Comparison of ENCODE assay signal across 14 cellular contexts in genomic region chr15:62928996-62929350, GRCh38.
DNase-seq lines count a peak whose midpoint lies in the region; ATAC-seq, FAIRE-seq and TF ChIP-seq lines count a peak whose summit lies in the region.
"Had no signal": no experiment of that assay in that cellular context is flagged by ENCODE, and none has a peak within 500 bp of the region (broad histone marks: within the 10 kb centered on the region; RNA-seq: fewer than 3 reads in every experiment).

No MANE protein-coding gene starts in this region.

- no peaks in the 10 kb centered on the region for H3K79me2 ChIP-seq in astrocyte (ENCODE audit: insufficient read depth, low read length)

- POLR2A ChIA-PET in WTC11 (lab: Charles Lee) = no interaction called here

- no peaks in the 10 kb centered on the region for H3K9me3 ChIP-seq in left ventricle myocardium inferior (replicated peaks)
- H3K9me3 ChIP-seq in astrocyte (ENCODE audit: insufficient read depth, low read depth, low read length) = no peaks in the 10 kb centered on the region
- H3K9me3 ChIP-seq in right cardiac atrium (ENCODE audit: control insufficient read depth, low read length) = no peaks in the 10 kb centered on the region
- H3K9me3 ChIP-seq in tibial artery = no peaks in the 10 kb centered on the region

- H3K36me3 Mint-ChIP-seq in astrocyte (ENCODE audit: low read depth, unreplicated experiment) (peaks cover 2% of the 10 kb centered on the region), WTC11 (no peaks in the 10 kb centered on the region)
- H3K36me3 Mint-ChIP-seq: activated naive CD4-positive, alpha-beta T cell treated with anti-CD3 and anti-CD28 coated beads, Interleukin-2, amount 10 ng/mL, durations not matched to agents 7 days and 5 days; immature natural killer cell; stimulated activated naive B cell treated with anti-CD40 and anti-IgM and Interleukin-4, amounts not matched to agents 10 μg/mL and 1 μg/mL and 100 μg/mL, for 72 hours had no signal

- no peaks in the 10 kb centered on the region for H4K20me1 ChIP-seq in astrocyte (ENCODE audit: insufficient read depth, low read length)

- no peaks in the 10 kb centered on the region for H3K27me3 ChIP-seq in left ventricle myocardium inferior (ENCODE audit: low read depth)
- H3K27me3 ChIP-seq in astrocyte (ENCODE audit: insufficient read depth, low read length) = no peaks in the 10 kb centered on the region
- H3K27me3 ChIP-seq in right cardiac atrium (ENCODE audit: control insufficient read depth, insufficient read depth) = no peaks in the 10 kb centered on the region
- H3K27me3 ChIP-seq in tibial artery = no peaks in the 10 kb centered on the region

- FAIRE-seq in astrocyte (lab: Jason Lieb, UNC) = no peak

- TF ChIP-seq CTCF in left ventricle myocardium inferior (IDR thresholded peaks at IDR 0.05; ENCODE audit: borderline replicate concordance) = no peak
- no peak for TF ChIP-seq CTCF in astrocyte (IDR thresholded peaks at IDR 0.05; ENCODE audit: insufficient read depth, low read depth, low read length)
- TF ChIP-seq CTCF in tibial artery (IDR thresholded peaks at IDR 0.05) = no peak
- TF ChIP-seq CTCF in WTC11 (IDR thresholded peaks at IDR 0.05) = no peak

- DNase-seq in left ventricle myocardium inferior (no peak), Right ventricle myocardium superior (no peak), astrocyte (ENCODE audit: low read depth) (no peak), right cardiac atrium (no peak), tibial artery (no peak), globus pallidus (ENCODE audit: low spot score) (no peak), WTC11 (ENCODE audit: low spot score) (no peak)
- DNase-seq: activated CD4-positive, alpha-beta T cell treated with anti-CD3 and anti-CD28 coated beads, Interleukin-2, amount 50 U/mL, for 4 hours; activated naive CD4-positive, alpha-beta T cell treated with anti-CD3 and anti-CD28 coated beads, Interleukin-2, amount 10 ng/mL, durations not matched to agents 7 days and 5 days; immature natural killer cell; NCI-H510A treated with DMSO at 0.1 percent for 48 hours; stimulated activated naive B cell treated with anti-CD40 and anti-IgM and Interleukin-4, amounts not matched to agents 10 μg/mL and 1 μg/mL and 100 μg/mL, for 72 hours; T-helper 1 cell had no signal

- peak overlapping the region; percentile 58 for H3K27ac ChIP-seq in left ventricle myocardium inferior (replicated peaks)
- peak overlapping the region; percentile 97 for H3K27ac ChIP-seq in astrocyte (ENCODE audit: low read depth, low read length)
- H3K27ac ChIP-seq in right cardiac atrium (ENCODE audit: low read length) = peak overlapping the region; percentile 17
- H3K27ac ChIP-seq in tibial artery = peak overlapping the region; percentile 49 to 67

- no peak overlapping the region for H2AFZ ChIP-seq in astrocyte (ENCODE audit: low read depth, low read length)

- H3K27me3 Mint-ChIP-seq in astrocyte (ENCODE audit: low read depth, unreplicated experiment) (no peaks in the 10 kb centered on the region), WTC11 (ENCODE audit: low read depth) (no peaks in the 10 kb centered on the region)

- H3K4me3 ChIP-seq in left ventricle myocardium inferior (no peak overlapping the region), astrocyte (ENCODE audit: insufficient read depth, low read depth, low read length) (no peak overlapping the region), right cardiac atrium (ENCODE audit: low read length) (no peak overlapping the region), tibial artery (no peak overlapping the region)

- H3K27ac Mint-ChIP-seq in astrocyte (ENCODE audit: unreplicated experiment) (peak overlapping the region; percentile 96), WTC11 (no peak overlapping the region)
- H3K27ac Mint-ChIP-seq: activated naive CD4-positive, alpha-beta T cell treated with anti-CD3 and anti-CD28 coated beads, Interleukin-2, amount 10 ng/mL, durations not matched to agents 7 days and 5 days; immature natural killer cell; stimulated activated naive B cell treated with anti-CD40 and anti-IgM and Interleukin-4, amounts not matched to agents 10 μg/mL and 1 μg/mL and 100 μg/mL, for 72 hours had no signal

- no peaks in the 10 kb centered on the region for H3K36me3 ChIP-seq in left ventricle myocardium inferior
- H3K36me3 ChIP-seq in astrocyte (ENCODE audit: insufficient read depth, low read length) = no peaks in the 10 kb centered on the region
- no peaks in the 10 kb centered on the region for H3K36me3 ChIP-seq in tibial artery

- no peaks in the 10 kb centered on the region for H3K9me3 Mint-ChIP-seq in astrocyte (ENCODE audit: unreplicated experiment)
- no peaks in the 10 kb centered on the region for H3K9me3 Mint-ChIP-seq in WTC11
- H3K9me3 Mint-ChIP-seq: activated naive CD4-positive, alpha-beta T cell treated with anti-CD3 and anti-CD28 coated beads, Interleukin-2, amount 10 ng/mL, durations not matched to agents 7 days and 5 days; immature natural killer cell; stimulated activated naive B cell treated with anti-CD40 and anti-IgM and Interleukin-4, amounts not matched to agents 10 μg/mL and 1 μg/mL and 100 μg/mL, for 72 hours had no signal

- ATAC-seq in Right ventricle myocardium superior (ENCODE audit: poor library complexity) = no peak
- no peak for ATAC-seq in right cardiac atrium
- no peak for ATAC-seq in WTC11
- no peak for ATAC-seq in HG03175 (IDR thresholded peaks at IDR 0.05; ENCODE audit: unreplicated experiment)
- ATAC-seq: stimulated activated naive B cell treated with anti-CD40 and anti-IgM and Interleukin-4, amounts not matched to agents 10 μg/mL and 1 μg/mL and 100 μg/mL, for 72 hours had no signal

- CTCF ChIA-PET in WTC11 (lab: Charles Lee) = no interaction called here

- peak overlapping the region; percentile 78 for H3K4me2 ChIP-seq in astrocyte (ENCODE audit: low read length)

- H3K9ac ChIP-seq in astrocyte (ENCODE audit: low read length) = peak overlapping the region; percentile 79

- H3K4me1 Mint-ChIP-seq in astrocyte (ENCODE audit: low read depth, unreplicated experiment) (peaks cover 52% of the 10 kb centered on the region), WTC11 (no peaks in the 10 kb centered on the region)
- H3K4me1 Mint-ChIP-seq: activated naive CD4-positive, alpha-beta T cell treated with anti-CD3 and anti-CD28 coated beads, Interleukin-2, amount 10 ng/mL, durations not matched to agents 7 days and 5 days; immature natural killer cell; stimulated activated naive B cell treated with anti-CD40 and anti-IgM and Interleukin-4, amounts not matched to agents 10 μg/mL and 1 μg/mL and 100 μg/mL, for 72 hours had no signal

- H3K4me3 Mint-ChIP-seq in astrocyte (ENCODE audit: unreplicated experiment) (peak overlapping the region; percentile 17), WTC11 (no peak overlapping the region)
- H3K4me3 Mint-ChIP-seq: activated naive CD4-positive, alpha-beta T cell treated with anti-CD3 and anti-CD28 coated beads, Interleukin-2, amount 10 ng/mL, durations not matched to agents 7 days and 5 days; immature natural killer cell; stimulated activated naive B cell treated with anti-CD40 and anti-IgM and Interleukin-4, amounts not matched to agents 10 μg/mL and 1 μg/mL and 100 μg/mL, for 72 hours had no signal

- H3K4me1 ChIP-seq in left ventricle myocardium inferior (peaks cover 27% of the 10 kb centered on the region), astrocyte (ENCODE audit: insufficient read depth, low read length) (peaks cover 45% of the 10 kb centered on the region), right cardiac atrium (ENCODE audit: control insufficient read depth, insufficient read depth, low read length) (peaks cover 6% of the 10 kb centered on the region), tibial artery (peaks cover 0 to 42% (median 22%) of the 10 kb centered on the region in 4 donors)

- intact Hi-C loops in left ventricle myocardium inferior (cut with micrococcal nuclease) = no loop called here
- intact Hi-C loops in Right ventricle myocardium superior (cut with DNase I) = no loop called here
- intact Hi-C loops in right cardiac atrium (cut with DNase I) = no loop called here
- intact Hi-C loops in tibial artery (cut with DNase I; ENCODE audit: low total_unique reads) = no loop called here

TF ChIP-seq in WTC11, 78 proteins besides CTCF, POLR2A, EP300 and RAD21 (continues in another document):
- no peak for TF ChIP-seq JAZF1 (CRISPR knock-in tag; IDR thresholded peaks at IDR 0.05)
- no peak for TF ChIP-seq STAT6 (CRISPR knock-in tag; conservative IDR thresholded peaks at IDR 0.05; ENCODE audit: low read depth)
- TF ChIP-seq ZNF512 (CRISPR knock-in tag; IDR thresholded peaks at IDR 0.05; ENCODE audit: borderline replicate concordance) = no peak
- no peak for TF ChIP-seq HMGA2 (CRISPR knock-in tag; IDR thresholded peaks at IDR 0.05)
- TF ChIP-seq NR1H2 (CRISPR knock-in tag; IDR thresholded peaks at IDR 0.05) = no peak
- no peak for TF ChIP-seq MYBL2 (CRISPR knock-in tag; IDR thresholded peaks at IDR 0.05)
- TF ChIP-seq NFATC4 (CRISPR knock-in tag; IDR thresholded peaks at IDR 0.05) = no peak

Comparison
In these comparisons a context has a peak if more than half of its experiments do, and no peak if none do; other contexts are left out.
1. H3K27ac ChIP-seq: peak in every context shown above with its lines; median percentile 97 in astrocyte; 58 in left ventricle myocardium inferior; 58 in tibial artery; 17 in right cardiac atrium.